Comparison of ENCODE assay signal across 8 cellular contexts in genomic region chr19:17420267-17420924, GRCh38. TPM values are rescaled to one million over a fixed set of nuclear protein-coding genes. Genes with fewer than 3 reads are reported as not detected.
DNase-seq lines count a peak whose midpoint lies in the region; ATAC-seq and TF ChIP-seq lines count a peak whose summit lies in the region.

No MANE protein-coding gene starts in this region.

- H3K27ac ChIP-seq in WERI-Rb-1 (peak overlapping the region; percentile 60), muscle layer of duodenum (ENCODE audit: low read length) (peak overlapping the region; percentile 8), uterus (peak overlapping the region; percentile 64 to 76)

- peaks cover 20% of the 10 kb centered on the region for H3K4me1 Mint-ChIP-seq in endothelial cell (ENCODE audit: unreplicated experiment)

- peaks cover 8% of the 10 kb centered on the region for H3K36me3 Mint-ChIP-seq in endothelial cell (ENCODE audit: low read depth, unreplicated experiment)

- H3K36me3 ChIP-seq in WERI-Rb-1 (peaks cover 15% of the 10 kb centered on the region), muscle layer of duodenum (ENCODE audit: control insufficient read depth in 1 of 2, insufficient read depth in 2 of 2, low read length in 2 of 2) (no peaks in the 10 kb centered on the region), uterus (no peaks in the 10 kb centered on the region)

- no peak for DNase-seq in AG10803 (ENCODE audit: low read depth)
- DNase-seq in WERI-Rb-1 = peak; percentile 65
- DNase-seq in endothelial cell (ENCODE audit: low spot score) = peak; percentile 40
- DNase-seq in uterus = peak; percentile 52 to 53
- DNase-seq in NCI-H226 = no peak

- no peak; the same call in 1 of the 2 replicates for TF ChIP-seq CTCF in AG10803 (conservative IDR thresholded peaks at IDR 0.05; ENCODE audit: low read length)
- TF ChIP-seq CTCF in WERI-Rb-1 (IDR thresholded peaks at IDR 0.05; ENCODE audit: low read depth, low read length) = peak; percentile 46; the same call in 1 of the 2 replicates
- TF ChIP-seq CTCF in endothelial cell (IDR thresholded peaks at IDR 0.05; ENCODE audit: unreplicated experiment) = no peak
- TF ChIP-seq CTCF in uterus (IDR thresholded peaks at IDR 0.05) = peak in 2 of 4 experiments; percentile 30 to 40

- H3K27me3 ChIP-seq in WERI-Rb-1 (ENCODE audit: insufficient read depth, low read depth, severe bottlenecking) (no peaks in the 10 kb centered on the region), muscle layer of duodenum (ENCODE audit: low read depth, low read length) (no peaks in the 10 kb centered on the region), uterus (no peaks in the 10 kb centered on the region)

- no peaks in the 10 kb centered on the region for H3K9me3 ChIP-seq in WERI-Rb-1 (ENCODE audit: severe bottlenecking)
- no peaks in the 10 kb centered on the region for H3K9me3 ChIP-seq in muscle layer of duodenum (ENCODE audit: control insufficient read depth in 1 of 2, low read length in 2 of 2)
- no peaks in the 10 kb centered on the region for H3K9me3 ChIP-seq in uterus

- intact Hi-C loops in uterus (cut with DNase I; ENCODE audit: low total_unique reads) = no loop called here

- H3K4me3 Mint-ChIP-seq in endothelial cell (ENCODE audit: unreplicated experiment) = peak overlapping the region; percentile 93

- H3K4me3 ChIP-seq in AG10803 (ENCODE audit: low read length) = peak overlapping the region; percentile 82
- peak overlapping the region; percentile 72 for H3K4me3 ChIP-seq in WERI-Rb-1 (ENCODE audit: low read depth, low read length)
- peak overlapping the region; percentile 69 to 83 for H3K4me3 ChIP-seq in muscle layer of duodenum (ENCODE audit: low read depth in 1 of 2, low read length in 2 of 2)
- peak overlapping the region; percentile 80 to 90 for H3K4me3 ChIP-seq in uterus

- H3K9me3 Mint-ChIP-seq in endothelial cell (ENCODE audit: unreplicated experiment) = peaks cover 3% of the 10 kb centered on the region

- TF ChIP-seq POLR2A in GM18505 (IDR thresholded peaks at IDR 0.05; ENCODE audit: borderline replicate concordance, extremely low read depth, insufficient read depth, insufficient read length) (no peak), uterus (IDR thresholded peaks at IDR 0.05) (no peak)

- H3K27me3 Mint-ChIP-seq in endothelial cell (ENCODE audit: unreplicated experiment) = peaks cover 14% of the 10 kb centered on the region

- H3K27ac Mint-ChIP-seq in endothelial cell (ENCODE audit: unreplicated experiment) = no peak overlapping the region

- H3K4me1 ChIP-seq in muscle layer of duodenum (ENCODE audit: control insufficient read depth in 1 of 2, insufficient read depth in 2 of 2, low read length in 2 of 2) (peaks cover 6 to 18% of the 10 kb centered on the region in 2 donors), uterus (no peaks in the 10 kb centered on the region)

- ATAC-seq in GM18505 (IDR thresholded peaks at IDR 0.05; ENCODE audit: unreplicated experiment) = peak; percentile 20
- ATAC-seq in HG03558 (IDR thresholded peaks at IDR 0.05; ENCODE audit: extremely low read depth, unreplicated experiment) = peak; percentile 11

RNA-seq across cellular contexts. Expression of gene MVB12A, which starts 0.5 kb away (rescaled TPM):
- total RNA-seq in endothelial cell (ENCODE audit: unreplicated experiment) = 107 TPM
- total RNA-seq in uterus = 10 to 100 TPM in 3 of 4 donors, 1 to 10 TPM in 1; 3.8 to 46.7 (median 26.5) TPM

RNA-seq across cellular contexts. Expression of gene BST2, which starts 15.0 kb away (rescaled TPM):
- 97.8 TPM for total RNA-seq in endothelial cell (ENCODE audit: unreplicated experiment)
- total RNA-seq in uterus = 100 to 1,000 TPM in 3 of 4 donors, 10 to 100 TPM in 1; 84.6 to 267 (median 195) TPM

RNA-seq across cellular contexts. Expression of gene CCDC194, which starts 26.4 kb away (rescaled TPM):
- total RNA-seq in endothelial cell (ENCODE audit: unreplicated experiment) = 2.7 TPM
- total RNA-seq in uterus = 1 to 10 TPM in 1 of 4 donors, not detected in 3; 2.5 TPM

RNA-seq across cellular contexts. Expression of gene TMEM221, which starts 28.1 kb away (rescaled TPM):
- total RNA-seq in endothelial cell (ENCODE audit: unreplicated experiment) = 1.4 TPM
- total RNA-seq in uterus = 10 to 100 TPM in 1 of 4 donors, 1 to 10 TPM in 2, not detected in 1; 2.2 to 16.5 (median 3.9) TPM

RNA-seq across cellular contexts. Expression of gene NXNL1, which starts 40.3 kb away (rescaled TPM):
- total RNA-seq in endothelial cell (ENCODE audit: unreplicated experiment) (not detected), uterus (not detected)

Comparison
In these comparisons a context has a peak if more than half of its experiments do, and no peak if none do; other contexts are left out.
1. DNase-seq: peak in WERI-Rb-1 (single experiment), endothelial cell (single experiment) and uterus (2 of 2); none in AG10803 (single experiment) and NCI-H226 (single experiment).
2. H3K27ac ChIP-seq: peak in every context shown above with its lines; median percentile 70 in uterus; 60 in WERI-Rb-1; 8 in muscle layer of duodenum.
3. Peak in every context shown above with its lines, with median percentiles within 50 percentile points of each other: H3K4me3 ChIP-seq.